ENCODE assay signal across 8 cellular contexts in the genomic region with DNA sequence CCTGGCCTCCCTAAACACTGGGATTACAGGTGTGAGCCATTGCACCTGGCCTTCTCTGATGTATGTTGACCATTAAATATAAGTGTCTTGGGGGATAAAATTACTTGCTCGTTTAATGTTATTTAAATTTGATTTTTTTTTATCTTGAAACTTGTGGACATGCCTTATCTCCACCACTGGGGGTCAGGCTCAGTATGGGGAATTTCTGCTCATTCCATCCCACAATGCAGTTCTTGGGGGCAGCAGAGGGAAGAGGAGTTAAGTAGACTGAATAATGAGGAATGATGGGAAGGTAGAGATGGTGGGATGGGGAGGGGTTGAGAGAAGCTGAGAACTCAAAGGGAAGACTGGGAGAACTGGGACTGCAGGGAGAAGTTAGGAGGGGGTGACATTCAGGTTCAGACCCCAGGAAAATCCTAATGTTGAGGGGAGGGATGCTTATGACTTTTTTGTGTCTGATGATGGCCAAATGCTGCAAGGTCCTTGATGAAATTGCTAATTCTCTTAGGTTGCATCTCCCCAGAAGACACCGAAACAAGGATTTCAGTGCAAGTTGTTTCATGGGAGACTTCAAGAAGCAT.
DNase-seq lines count a peak whose midpoint lies in the region; ATAC-seq and TF ChIP-seq lines count a peak whose summit lies in the region.

No MANE protein-coding gene starts in this region.

- H3K4me1 ChIP-seq in testis (no peaks in the 10 kb centered on the region), thyroid gland (no peaks in the 10 kb centered on the region)

- no peak overlapping the region for H3K27ac ChIP-seq in testis
- no peak overlapping the region for H3K27ac ChIP-seq in thyroid gland

- DNase-seq in ACHN (peak; percentile 54), H4 (ENCODE audit: low spot score) (peak; percentile 74), RKO (ENCODE audit: low spot score) (peak; percentile 65), fibroblast of villous mesenchyme (ENCODE audit: low read depth) (peak; percentile 56), testis (peak; percentile 54), thyroid gland (no peak)

- TF ChIP-seq POLR2A in testis (IDR thresholded peaks at IDR 0.05) (no peak), thyroid gland (IDR thresholded peaks at IDR 0.05) (no peak)

- in situ Hi-C loops in ACHN (cut with HindIII; ENCODE audit: low pct_ligation_motif_present, low pct_unique_long_range_greater_than_20kb, low sequenced_read_pairs), result no loop called here

- H3K27me3 ChIP-seq in testis (no peaks in the 10 kb centered on the region), thyroid gland (no peaks in the 10 kb centered on the region)

- ATAC-seq in GM19455 (IDR thresholded peaks at IDR 0.05; ENCODE audit: unreplicated experiment) (no peak), HG02884 (IDR thresholded peaks at IDR 0.05; ENCODE audit: unreplicated experiment) (no peak)

- H3K9me3 ChIP-seq in testis (no peaks in the 10 kb centered on the region), thyroid gland (no peaks in the 10 kb centered on the region)

- H3K4me3 ChIP-seq in fibroblast of villous mesenchyme (ENCODE audit: low read depth, low read length), result no peak overlapping the region
- H3K4me3 ChIP-seq in testis, result no peak overlapping the region
- no peak overlapping the region for H3K4me3 ChIP-seq in thyroid gland (replicated peaks in 1 of 3)

- 60 to 66% methylated on average over 2 of the region's 2 CpGs for WGBS in testis, 2 donors
- whole genome bisulfite sequencing in thyroid gland, 2 donors, result 47 to 53% methylated on average over 2 of the region's 2 CpGs

- H3K36me3 ChIP-seq in testis (ENCODE audit: low read depth, missing control alignments) (no peaks in the 10 kb centered on the region), thyroid gland (no peaks in the 10 kb centered on the region)

- TF ChIP-seq CTCF in fibroblast of villous mesenchyme (IDR thresholded peaks at IDR 0.05; ENCODE audit: insufficient read depth, low read depth, low read length) (peak; percentile 65), testis (IDR thresholded peaks at IDR 0.05) (peak; percentile 47 to 63 (median 61)), thyroid gland (IDR thresholded peaks at IDR 0.05) (peak in 3 of 6 experiments; percentile 19 to 45 (median 39))

- intact Hi-C loops in testis (cut with DNase I; ENCODE audit: low total_unique reads), result no loop called here
- intact Hi-C loops in thyroid gland (cut with DNase I), result no loop called here

Comparison
In these comparisons a context has a peak if more than half of its experiments do, and no peak if none do; other contexts are left out.
1. DNase-seq: peak in ACHN (single experiment), H4 (single experiment), RKO (single experiment), fibroblast of villous mesenchyme (single experiment) and testis (single experiment); none in thyroid gland (0 of 2).